In the genomic region with DNA sequence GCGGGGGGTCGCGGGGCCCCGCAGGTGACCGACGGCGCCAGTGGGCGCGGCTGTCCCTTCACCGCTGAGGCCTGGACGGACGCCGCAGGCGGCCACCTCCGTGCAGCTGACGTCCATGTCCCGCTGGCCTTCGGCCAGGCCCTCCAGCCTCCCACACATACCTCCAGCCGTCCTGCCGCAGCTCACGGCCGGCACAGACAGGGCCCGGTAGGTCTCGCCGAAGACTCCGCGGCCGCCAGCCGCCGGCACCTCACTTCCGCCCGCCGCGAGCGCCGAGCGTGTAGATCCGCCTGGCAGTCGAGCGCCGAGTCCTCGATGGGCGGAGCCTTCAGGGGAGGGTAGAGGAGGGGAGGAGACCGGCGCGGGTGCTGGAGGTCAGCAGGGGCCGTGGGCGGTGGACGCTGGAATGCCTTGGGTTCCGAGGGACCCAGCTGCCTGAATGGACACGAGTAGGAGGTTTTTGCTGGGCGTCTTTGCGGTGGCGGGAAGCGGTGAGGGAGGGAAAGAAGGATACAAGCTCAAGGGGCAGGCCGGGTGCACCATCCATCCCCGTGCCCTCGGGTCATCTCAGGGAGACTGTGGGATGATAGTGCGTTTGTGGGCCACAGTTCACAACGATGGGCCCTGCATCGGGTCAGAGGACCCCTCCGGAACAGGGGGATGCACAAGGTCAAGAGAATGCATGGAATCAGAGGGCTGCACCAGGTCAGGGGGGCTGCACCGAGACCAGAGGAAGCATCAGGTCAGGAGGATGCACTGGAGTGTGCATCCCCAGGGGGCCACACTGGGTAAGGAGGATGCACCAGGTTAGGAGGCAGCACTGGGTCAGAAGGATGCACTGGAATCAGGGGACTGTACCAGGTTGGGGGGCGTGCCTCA, we compare ENCODE assay signal across 9 cellular contexts. TPM values are rescaled to one million over a fixed set of nuclear protein-coding genes. Genes with fewer than 3 reads are reported as not detected.
DNase-seq lines count a peak whose midpoint lies in the region; ATAC-seq, FAIRE-seq and TF ChIP-seq lines count a peak whose summit lies in the region.
"Had no signal": no experiment of that assay in that cellular context is flagged by ENCODE, and none has a peak within 500 bp of the region (broad histone marks: within the 10 kb centered on the region; RNA-seq: fewer than 3 reads in every experiment).

A gene with protein sequence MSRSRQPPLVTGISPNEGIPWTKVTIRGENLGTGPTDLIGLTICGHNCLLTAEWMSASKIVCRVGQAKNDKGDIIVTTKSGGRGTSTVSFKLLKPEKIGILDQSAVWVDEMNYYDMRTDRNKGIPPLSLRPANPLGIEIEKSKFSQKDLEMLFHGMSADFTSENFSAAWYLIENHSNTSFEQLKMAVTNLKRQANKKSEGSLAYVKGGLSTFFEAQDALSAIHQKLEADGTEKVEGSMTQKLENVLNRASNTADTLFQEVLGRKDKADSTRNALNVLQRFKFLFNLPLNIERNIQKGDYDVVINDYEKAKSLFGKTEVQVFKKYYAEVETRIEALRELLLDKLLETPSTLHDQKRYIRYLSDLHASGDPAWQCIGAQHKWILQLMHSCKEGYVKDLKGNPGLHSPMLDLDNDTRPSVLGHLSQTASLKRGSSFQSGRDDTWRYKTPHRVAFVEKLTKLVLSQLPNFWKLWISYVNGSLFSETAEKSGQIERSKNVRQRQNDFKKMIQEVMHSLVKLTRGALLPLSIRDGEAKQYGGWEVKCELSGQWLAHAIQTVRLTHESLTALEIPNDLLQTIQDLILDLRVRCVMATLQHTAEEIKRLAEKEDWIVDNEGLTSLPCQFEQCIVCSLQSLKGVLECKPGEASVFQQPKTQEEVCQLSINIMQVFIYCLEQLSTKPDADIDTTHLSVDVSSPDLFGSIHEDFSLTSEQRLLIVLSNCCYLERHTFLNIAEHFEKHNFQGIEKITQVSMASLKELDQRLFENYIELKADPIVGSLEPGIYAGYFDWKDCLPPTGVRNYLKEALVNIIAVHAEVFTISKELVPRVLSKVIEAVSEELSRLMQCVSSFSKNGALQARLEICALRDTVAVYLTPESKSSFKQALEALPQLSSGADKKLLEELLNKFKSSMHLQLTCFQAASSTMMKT (minus strand): TSS at position 282 of the 879 bp plus-strand sequence. CDS start 55,321 bp downstream, outside the sequence.

- no peaks in the 10 kb centered on the region for H3K27me3 ChIP-seq in AG04450 (ENCODE audit: control insufficient read depth, insufficient read depth, low read length)

- TF ChIP-seq CTCF in AG04450 (IDR thresholded peaks at IDR 0.05; ENCODE audit: low read depth, low read length) = 0 out of 2 replicates have a peak, but pooled peaks have one; percentile 16
- no peak for TF ChIP-seq CTCF in kidney (IDR thresholded peaks at IDR 0.05; ENCODE audit: borderline replicate concordance, extremely low read depth, insufficient read depth)

- intact Hi-C loops in kidney (cut with DNase I) = no loop called here

- ATAC-seq in GM18858 (IDR thresholded peaks at IDR 0.05; ENCODE audit: unreplicated experiment) (peak; percentile 71), HG03064 (IDR thresholded peaks at IDR 0.05; ENCODE audit: low read depth, unreplicated experiment) (peak; percentile 89)

- H3K9me3 ChIP-seq in AG04450 (ENCODE audit: control insufficient read depth, insufficient read depth, low read length) (no peaks in the 10 kb centered on the region; the same call in 1 of the 2 replicates), kidney (ENCODE audit: control insufficient read depth in 1 of 2, low read length in 2 of 2) (no peaks in the 10 kb centered on the region)

- H3K9ac ChIP-seq in kidney (ENCODE audit: low read length in 2 of 2) = peak within 1 kb of the TSS; percentile 81 to 91

- POLR2A ChIA-PET in AG04450 (lab: Yijun Ruan, JAX) = interaction anchor here (0.7 to 2.1 kb wide), 3 partner anchors 9 to 698 kb away, joined by 3 to 12 read pairs (median 5); no protein-coding TSS in a partner anchor

- no peak for FAIRE-seq in kidney (lab: Jason Lieb, UNC)
- FAIRE-seq: TTC549 had no signal

- peaks cover 0 to 2% of the 10 kb centered on the region in 2 donors for H3K36me3 ChIP-seq in kidney (ENCODE audit: control insufficient read depth in 1 of 2, insufficient read depth in 2 of 2, low read length in 2 of 2)

- peak within 1 kb of the TSS; percentile 94 for H3K4me3 ChIP-seq in AG04450 (ENCODE audit: low read depth, low read length)
- peak within 1 kb of the TSS; percentile 85 to 94 for H3K4me3 ChIP-seq in kidney (ENCODE audit: low read length in 2 of 2)

- DNase-seq in AG04450 (ENCODE audit: low read depth, low spot score) (peak; percentile 36), NCI-H2227 treated with DMSO at 0.1 percent for 48 hours (lab: John Stamatoyannopoulos, UW) (peak; percentile 73), cerebellar cortex (ENCODE audit: low spot score) (peak; percentile 82), kidney (peak; percentile 96)
- peak; percentile 91 for DNase-seq in activated CD4-positive, CD25-positive, alpha-beta regulatory T cell treated with anti-CD3 and anti-CD28 coated beads, Interleukin-2, amount 50 U/mL, for 72 hours
- DNase-seq in stimulated activated CD4-positive, alpha-beta T cell treated with anti-CD3 and anti-CD28 coated beads, Interleukin-15, amount 100 ng/mL, for 1 hour (ENCODE audit: low read depth in 1 of 2, low spot score in 1 of 2) = peak; percentile 65 to 79

- H3K27ac ChIP-seq in AG04450 (ENCODE audit: low read depth, low read length) (no peak within 1 kb of the TSS), kidney (ENCODE audit: low read depth in 2 of 2, low read length in 2 of 2) (peak within 1 kb of the TSS; percentile 45 to 76)

- peaks cover 5 to 8% of the 10 kb centered on the region in 2 donors for H3K4me1 ChIP-seq in kidney (ENCODE audit: control insufficient read depth in 1 of 2, insufficient read depth in 1 of 2, low read depth in 1 of 2, low read length in 2 of 2)

- CTCF ChIA-PET in AG04450 (lab: Charles Lee) = interaction anchor here (0.6 to 3.1 kb wide), 4 partner anchors 10 to 100 kb away, joined by 3 to 16 read pairs (median 3); no protein-coding TSS in a partner anchor

RNA-seq across cellular contexts. Expression of the gene that starts here (rescaled TPM):
- 27.8 and 33.4 TPM in 2 replicates for polyA plus RNA-seq in AG04450 (2011; rRNA removed)
- polyA minus RNA-seq in AG04450 (2011; rRNA and poly(A)+ RNA removed) = 50.3 and 56.2 TPM in 2 replicates
- 21.7 TPM for total RNA-seq in kidney
- 8.6 TPM for polyA plus RNA-seq in kidney (ENCODE audit: insufficient read depth, low read depth, low replicate concordance)

Comparison
In these comparisons a context has a peak if more than half of its experiments do, and no peak if none do; other contexts are left out.
1. DNase-seq: peak in every context shown above with its lines; median percentile 96 in kidney; 91 in activated CD4-positive, CD25-positive, alpha-beta regulatory T cell treated with anti-CD3 and anti-CD28 coated beads, Interleukin-2, amount 50 U/mL, for 72 hours; 82 in cerebellar cortex; 73 in NCI-H2227 treated with DMSO at 0.1 percent for 48 hours; 72 in stimulated activated CD4-positive, alpha-beta T cell treated with anti-CD3 and anti-CD28 coated beads, Interleukin-15, amount 100 ng/mL, for 1 hour; 36 in AG04450.